ENCODE assay signal across 8 cellular contexts in genomic region chr9:136118367-136119258, GRCh38. TPM values are rescaled to one million over a fixed set of nuclear protein-coding genes. Genes with fewer than 3 reads are reported as not detected.
DNase-seq lines count a peak whose midpoint lies in the region; ATAC-seq and TF ChIP-seq lines count a peak whose summit lies in the region.

TSS of gene TMEM250 (minus strand) at chr9:136118875. CDS start at chr9:136116900, 1,975 bp downstream.

- H3K9me3 ChIP-seq in spleen: no peaks in the 10 kb centered on the region

- H3K4me3 ChIP-seq in AG10803 (ENCODE audit: low read length) (peak within 1 kb of the TSS; percentile 68), spleen (peak within 1 kb of the TSS; percentile 62 to 97 (median 92))

- 0 out of 2 replicates have a peak, but pooled peaks have one; percentile 3 for TF ChIP-seq CTCF in AG10803 (conservative IDR thresholded peaks at IDR 0.05; ENCODE audit: low read length)
- peak in 8 of 11 experiments; percentile 3 to 50 (median 19) for TF ChIP-seq CTCF in spleen (IDR thresholded peaks at IDR 0.05 in 8 of 11, conservative IDR thresholded peaks at IDR 0.05 in 3 of 11)

- H3K36me3 ChIP-seq in spleen: peaks cover 0 to 32% (median 24%) of the 10 kb centered on the region in 6 donors

- H3K27me3 ChIP-seq in spleen (replicated peaks in 1 of 7): no peaks in the 10 kb centered on the region

- peaks cover 22 to 70% (median 47%) of the 10 kb centered on the region in 6 donors for H3K4me1 ChIP-seq in spleen

- H3K27ac ChIP-seq in caudate nucleus (ENCODE audit: low read depth, low read length): peak within 1 kb of the TSS; percentile 94
- H3K27ac ChIP-seq in spleen: peak within 1 kb of the TSS; percentile 89 to 98 (median 95)

- ATAC-seq in GM19025 (IDR thresholded peaks at IDR 0.05; ENCODE audit: low read depth, unreplicated experiment) (peak; percentile 76), HG03280 (IDR thresholded peaks at IDR 0.05; ENCODE audit: unreplicated experiment) (peak; percentile 81)

- intact Hi-C loops in spleen (cut with DNase I; ENCODE audit: low total_unique reads): no loop called here

- DNase-seq in AG10803 (ENCODE audit: low read depth) (peak; percentile 95), NCI-H345 treated with DMSO at 0.1 percent for 48 hours (lab: John Stamatoyannopoulos, UW; ENCODE audit: unreplicated experiment) (peak; percentile 88), caudate nucleus (lab: John Stamatoyannopoulos, UW) (peak; percentile 45 to 97 (median 89)), inferior parietal cortex (ENCODE audit: extremely low spot score) (peak; percentile 92), spleen (peak; percentile 99)
- peak; percentile 91 to 96 (median 92) for DNase-seq in activated CD4-positive, CD25-positive, alpha-beta regulatory T cell (lab: John Stamatoyannopoulos, UW)

- 0 to 1% (median 1%) methylated on average over 27 to 126 of the region's 126 CpGs for WGBS in spleen, 5 donors

- peak; percentile 50 to 73 (median 51) for TF ChIP-seq POLR2A in spleen (IDR thresholded peaks at IDR 0.05)

RNA-seq across cellular contexts. Expression of gene TMEM250, which starts in this region (rescaled TPM):
- total RNA-seq in spleen: 10 to 100 TPM; 23.3 to 31.3 (median 25.8) TPM
- polyA plus RNA-seq in spleen: 10 to 100 TPM; 10.7 to 28.9 (median 14.8) TPM

Comparison
In these comparisons a context has a peak if more than half of its experiments do, and no peak if none do; other contexts are left out.
1. Peak in every context shown above with its lines: DNase-seq, ATAC-seq, H3K4me3 ChIP-seq and H3K27ac ChIP-seq.